Comparison of ENCODE assay signal across 27 cellular contexts in genomic region chr3:72632129-72632528, GRCh38.
DNase-seq lines count a peak whose midpoint lies in the region; ATAC-seq, FAIRE-seq and TF ChIP-seq lines count a peak whose summit lies in the region.
"Had no signal": no experiment of that assay in that cellular context is flagged by ENCODE, and none has a peak within 500 bp of the region (broad histone marks: within the 10 kb centered on the region; RNA-seq: fewer than 3 reads in every experiment).

No MANE protein-coding gene starts in this region.

- BruUV-seq in PC-3 (replicated peaks; lab: Mats Ljungman, UMichigan): no TSS peak

- no peak overlapping the region for H3K4me2 ChIP-seq in GM23248 (ENCODE audit: unreplicated experiment)
- no peak overlapping the region for H3K4me2 ChIP-seq in PC-3 (ENCODE audit: low read length)

- H3K36me3 Mint-ChIP-seq in activated CD4-positive, alpha-beta T cell treated with anti-CD3 and anti-CD28 coated beads, Interleukin-2, amount 10 ng/mL, durations not matched to agents 24 days and 14 days (ENCODE audit: low read depth): peaks cover 3% of the 10 kb centered on the region
- H3K36me3 Mint-ChIP-seq: CD14-positive monocyte; CD8-positive, alpha-beta memory T cell had no signal

- no peaks in the 10 kb centered on the region; the same call in 1 of the 2 replicates for H3K27me3 ChIP-seq in GM23248 (replicated peaks; ENCODE audit: insufficient read depth)
- H3K27me3 ChIP-seq in bronchial epithelial cell (ENCODE audit: control insufficient read depth, insufficient read depth, low read length): no peaks in the 10 kb centered on the region
- no peaks in the 10 kb centered on the region for H3K27me3 ChIP-seq in neutrophil
- H3K27me3 ChIP-seq in PC-3 (ENCODE audit: low read length): no peaks in the 10 kb centered on the region

- POLR2A ChIA-PET in PC-3 (lab: Charles Lee; ENCODE audit: unreplicated experiment): no interaction called here

- no peak overlapping the region for H3K4me3 ChIP-seq in GM23248
- no peak overlapping the region for H3K4me3 ChIP-seq in bronchial epithelial cell (ENCODE audit: low read depth, low read length)
- H3K4me3 ChIP-seq in neutrophil (ENCODE audit: low read depth in 1 of 2, low read length in 1 of 2): no peak overlapping the region
- H3K4me3 ChIP-seq in PC-3 (ENCODE audit: low read length): no peak overlapping the region
- H3K4me3 ChIP-seq: HAP-1, SK-N-MC had no signal

- H3K79me2 ChIP-seq in GM23248 (ENCODE audit: insufficient read depth): no peaks in the 10 kb centered on the region
- no peaks in the 10 kb centered on the region for H3K79me2 ChIP-seq in PC-3 (ENCODE audit: low read length)

- H3K9me3 ChIP-seq in GM23248 (ENCODE audit: low read depth) (no peaks in the 10 kb centered on the region), neutrophil (no peaks in the 10 kb centered on the region), PC-3 (ENCODE audit: low read length) (no peaks in the 10 kb centered on the region)
- H3K9me3 ChIP-seq: HAP-1 had no signal

- TF ChIP-seq CTCF in bronchial epithelial cell (IDR thresholded peaks at IDR 0.05; ENCODE audit: insufficient read depth, low read length, severe bottlenecking) (no peak), neutrophil (IDR thresholded peaks at IDR 0.05) (no peak), PC-3 (conservative IDR thresholded peaks at IDR 0.05; ENCODE audit: low read depth, low read length) (no peak)

- H3K9me2 ChIP-seq in GM23248 (ENCODE audit: insufficient read depth) (no peaks in the 10 kb centered on the region), PC-3 (replicated peaks; ENCODE audit: low read length) (no peaks in the 10 kb centered on the region)

- no peaks in the 10 kb centered on the region for H4K20me1 ChIP-seq in GM23248 (ENCODE audit: insufficient read depth)
- no peaks in the 10 kb centered on the region for H4K20me1 ChIP-seq in PC-3 (ENCODE audit: low read length)

- 70 to 78% methylated on average over 5 of the region's 5 CpGs for WGBS in GM23248 (ENCODE audit: low coverage in 1 of 2, low lambda C conversion rate in 2 of 2, missing lambda C conversion rate in 2 of 2), 2 experiments

- in situ Hi-C loops in GM23248 (cut with MboI): no loop called here

- H3K9ac ChIP-seq in GM23248: no peak overlapping the region
- H3K9ac ChIP-seq in PC-3 (ENCODE audit: low read length): no peak overlapping the region

- no peaks in the 10 kb centered on the region for H3K27me3 Mint-ChIP-seq in activated CD4-positive, alpha-beta T cell treated with anti-CD3 and anti-CD28 coated beads, Interleukin-2, amount 10 ng/mL, durations not matched to agents 24 days and 14 days

- no peak for FAIRE-seq in bronchial epithelial cell (lab: Jason Lieb, UNC)
- FAIRE-seq: GM18507 had no signal

- H3F3A ChIP-seq in GM23248 (ENCODE audit: insufficient read depth): peaks cover 7% of the 10 kb centered on the region; the same call in 1 of the 2 replicates
- H3F3A ChIP-seq in PC-3 (ENCODE audit: low read length, unreplicated experiment): no peaks in the 10 kb centered on the region

- H2AFZ ChIP-seq in GM23248 (no peak overlapping the region), PC-3 (ENCODE audit: low read length) (no peak overlapping the region)

- no peak for ATAC-seq in GM21360 (IDR thresholded peaks at IDR 0.05; ENCODE audit: unreplicated experiment)
- ATAC-seq in PC-3: no peak
- ATAC-seq: Panc1 had no signal

- peaks cover 53% of the 10 kb centered on the region for H3K4me1 Mint-ChIP-seq in activated CD4-positive, alpha-beta T cell treated with anti-CD3 and anti-CD28 coated beads, Interleukin-2, amount 10 ng/mL, durations not matched to agents 24 days and 14 days

- H3K4me3 Mint-ChIP-seq in activated CD4-positive, alpha-beta T cell treated with anti-CD3 and anti-CD28 coated beads, Interleukin-2, amount 10 ng/mL, durations not matched to agents 24 days and 14 days: no peak overlapping the region
- H3K4me3 Mint-ChIP-seq: B cell; CD14-positive monocyte; CD8-positive, alpha-beta memory T cell had no signal

- H3K4me1 ChIP-seq in GM23248 (ENCODE audit: insufficient read depth) (peaks cover 3% of the 10 kb centered on the region), neutrophil (ENCODE audit: control insufficient read depth in 1 of 2, insufficient read depth in 1 of 2, low read depth in 1 of 2, low read length in 1 of 2) (peaks cover 54 to 61% of the 10 kb centered on the region in 2 experiments), PC-3 (ENCODE audit: insufficient read depth, low read length) (peaks cover 26% of the 10 kb centered on the region)
- H3K4me1 ChIP-seq: HAP-1 had no signal

- H3K27ac ChIP-seq in GM23248 (no peak overlapping the region), neutrophil (peak overlapping the region; percentile 35), PC-3 (ENCODE audit: low read length) (no peak overlapping the region)
- H3K27ac ChIP-seq: 22Rv1, SK-N-MC had no signal

- peak overlapping the region; percentile 22 for H3K27ac Mint-ChIP-seq in activated CD4-positive, alpha-beta T cell treated with anti-CD3 and anti-CD28 coated beads, Interleukin-2, amount 10 ng/mL, durations not matched to agents 24 days and 14 days
- H3K27ac Mint-ChIP-seq: B cell; CD14-positive monocyte; CD8-positive, alpha-beta memory T cell had no signal

- intact Hi-C loops in activated CD4-positive, alpha-beta T cell treated with anti-CD3 and anti-CD28 coated beads, Interleukin-2, amount 10 ng/mL, durations not matched to agents 24 days and 14 days (cut with micrococcal nuclease): loop anchor here (5.0 to 10.0 kb wide), 4 partner anchors 205 to 907 kb away; partner anchors contain the start of gene EIF4E3
- intact Hi-C loops in PC-3 (cut with micrococcal nuclease): no loop called here

- CTCF ChIA-PET in PC-3 (lab: Charles Lee): no interaction called here

- DNase-seq in activated CD4-positive, alpha-beta T cell treated with anti-CD3 and anti-CD28 coated beads, Interleukin-2, amount 10 ng/mL, durations not matched to agents 24 days and 14 days: no peak
- DNase-seq in activated CD4-positive, alpha-beta T cell treated with anti-CD3 and anti-CD28 coated beads for 1 hour: no peak
- DNase-seq in GM23248 (peak; percentile 9), bronchial epithelial cell (ENCODE audit: low read depth) (peak; percentile 37), NCI-H187 (lab: John Stamatoyannopoulos, UW) (no peak), PC-3 (no peak)
- DNase-seq: CD8-positive, alpha-beta memory T cell; DMS 273 treated with DMSO at 0.1 percent for 48 hours; DMS79; GOT3; Kasumi-1; MV-4-11; NCI-H1105; NCI-H1436 treated with DMSO at 0.1 percent for 48 hours; NCI-H1930; NCI-H446 treated with DMSO at 0.1 percent for 48 hours; NCI-H526; SIG-M5 had no signal

- no peaks in the 10 kb centered on the region for H3K36me3 ChIP-seq in GM23248 (ENCODE audit: low read depth)
- H3K36me3 ChIP-seq in bronchial epithelial cell (ENCODE audit: control insufficient read depth, insufficient read depth, low read length): no peaks in the 10 kb centered on the region
- no peaks in the 10 kb centered on the region for H3K36me3 ChIP-seq in neutrophil
- H3K36me3 ChIP-seq in PC-3 (ENCODE audit: low read depth, low read length): no peaks in the 10 kb centered on the region
- H3K36me3 ChIP-seq: HAP-1 had no signal

- peaks cover 9% of the 10 kb centered on the region for H3K9me3 Mint-ChIP-seq in activated CD4-positive, alpha-beta T cell treated with anti-CD3 and anti-CD28 coated beads, Interleukin-2, amount 10 ng/mL, durations not matched to agents 24 days and 14 days

Comparison
In these comparisons a context has a peak if more than half of its experiments do, and no peak if none do; other contexts are left out.
1. DNase-seq: peak in GM23248 (single experiment) and bronchial epithelial cell (single experiment); none in activated CD4-positive, alpha-beta T cell treated with anti-CD3 and anti-CD28 coated beads, Interleukin-2, amount 10 ng/mL, durations not matched to agents 24 days and 14 days (single experiment), activated CD4-positive, alpha-beta T cell treated with anti-CD3 and anti-CD28 coated beads for 1 hour (single experiment), NCI-H187 (0 of 2) and PC-3 (single experiment).